1 cellular context compared by ENCODE assay signal in the genomic region with DNA sequence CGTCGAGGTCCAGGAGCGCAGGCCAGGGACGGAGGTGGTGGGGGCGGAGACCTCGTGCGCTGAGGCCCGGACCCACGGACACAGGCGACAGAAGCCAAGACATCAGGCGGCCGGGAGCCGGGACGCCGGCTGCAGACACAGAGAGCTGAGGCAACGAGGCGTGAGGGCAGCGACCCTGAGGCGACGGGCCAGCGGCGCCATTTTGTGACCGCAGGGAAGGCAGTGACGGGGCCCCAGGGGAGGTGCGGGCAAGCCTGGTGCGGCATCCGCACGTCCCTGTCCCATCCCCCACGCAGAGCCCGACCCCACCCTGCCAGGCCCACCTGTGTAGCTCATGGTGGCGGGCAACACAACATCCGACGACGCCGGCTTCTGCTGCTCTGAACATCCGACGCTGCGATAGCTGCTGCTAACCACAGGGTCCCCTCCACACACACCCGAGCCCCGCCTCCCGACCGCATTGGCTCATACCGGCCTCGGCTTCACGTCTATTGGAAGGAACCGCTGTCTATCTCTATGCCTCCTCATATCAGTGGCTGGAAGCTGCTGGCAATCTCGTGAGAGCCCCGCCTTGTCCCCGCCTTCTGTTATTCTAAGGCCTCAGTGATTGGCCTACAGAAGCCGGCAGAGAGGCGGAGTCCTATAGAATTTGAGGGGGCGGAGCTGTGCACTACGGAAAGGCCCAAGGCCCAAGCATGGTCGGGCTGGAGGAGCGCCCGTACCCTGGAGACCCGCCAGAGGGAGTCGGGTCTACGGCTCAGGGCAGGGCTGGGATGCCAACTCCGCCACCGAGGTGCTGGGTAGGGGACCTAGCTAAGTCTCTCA.
A peak's percentile ranks its signal among the peaks of the same experiment; 100 is the strongest.
TF ChIP-seq lines count a peak whose summit lies in the region.

A gene with protein sequence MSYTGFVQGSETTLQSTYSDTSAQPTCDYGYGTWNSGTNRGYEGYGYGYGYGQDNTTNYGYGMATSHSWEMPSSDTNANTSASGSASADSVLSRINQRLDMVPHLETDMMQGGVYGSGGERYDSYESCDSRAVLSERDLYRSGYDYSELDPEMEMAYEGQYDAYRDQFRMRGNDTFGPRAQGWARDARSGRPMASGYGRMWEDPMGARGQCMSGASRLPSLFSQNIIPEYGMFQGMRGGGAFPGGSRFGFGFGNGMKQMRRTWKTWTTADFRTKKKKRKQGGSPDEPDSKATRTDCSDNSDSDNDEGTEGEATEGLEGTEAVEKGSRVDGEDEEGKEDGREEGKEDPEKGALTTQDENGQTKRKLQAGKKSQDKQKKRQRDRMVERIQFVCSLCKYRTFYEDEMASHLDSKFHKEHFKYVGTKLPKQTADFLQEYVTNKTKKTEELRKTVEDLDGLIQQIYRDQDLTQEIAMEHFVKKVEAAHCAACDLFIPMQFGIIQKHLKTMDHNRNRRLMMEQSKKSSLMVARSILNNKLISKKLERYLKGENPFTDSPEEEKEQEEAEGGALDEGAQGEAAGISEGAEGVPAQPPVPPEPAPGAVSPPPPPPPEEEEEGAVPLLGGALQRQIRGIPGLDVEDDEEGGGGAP (minus strand): TSS at position 401 of the 825 bp plus-strand sequence. CDS start 65 bp downstream, at position 336.

TF ChIP-seq in HEK293, 187 proteins besides CTCF, POLR2A, EP300 and RAD21 (continued from another document and continues in another):
- TF ChIP-seq, protein P1, sequence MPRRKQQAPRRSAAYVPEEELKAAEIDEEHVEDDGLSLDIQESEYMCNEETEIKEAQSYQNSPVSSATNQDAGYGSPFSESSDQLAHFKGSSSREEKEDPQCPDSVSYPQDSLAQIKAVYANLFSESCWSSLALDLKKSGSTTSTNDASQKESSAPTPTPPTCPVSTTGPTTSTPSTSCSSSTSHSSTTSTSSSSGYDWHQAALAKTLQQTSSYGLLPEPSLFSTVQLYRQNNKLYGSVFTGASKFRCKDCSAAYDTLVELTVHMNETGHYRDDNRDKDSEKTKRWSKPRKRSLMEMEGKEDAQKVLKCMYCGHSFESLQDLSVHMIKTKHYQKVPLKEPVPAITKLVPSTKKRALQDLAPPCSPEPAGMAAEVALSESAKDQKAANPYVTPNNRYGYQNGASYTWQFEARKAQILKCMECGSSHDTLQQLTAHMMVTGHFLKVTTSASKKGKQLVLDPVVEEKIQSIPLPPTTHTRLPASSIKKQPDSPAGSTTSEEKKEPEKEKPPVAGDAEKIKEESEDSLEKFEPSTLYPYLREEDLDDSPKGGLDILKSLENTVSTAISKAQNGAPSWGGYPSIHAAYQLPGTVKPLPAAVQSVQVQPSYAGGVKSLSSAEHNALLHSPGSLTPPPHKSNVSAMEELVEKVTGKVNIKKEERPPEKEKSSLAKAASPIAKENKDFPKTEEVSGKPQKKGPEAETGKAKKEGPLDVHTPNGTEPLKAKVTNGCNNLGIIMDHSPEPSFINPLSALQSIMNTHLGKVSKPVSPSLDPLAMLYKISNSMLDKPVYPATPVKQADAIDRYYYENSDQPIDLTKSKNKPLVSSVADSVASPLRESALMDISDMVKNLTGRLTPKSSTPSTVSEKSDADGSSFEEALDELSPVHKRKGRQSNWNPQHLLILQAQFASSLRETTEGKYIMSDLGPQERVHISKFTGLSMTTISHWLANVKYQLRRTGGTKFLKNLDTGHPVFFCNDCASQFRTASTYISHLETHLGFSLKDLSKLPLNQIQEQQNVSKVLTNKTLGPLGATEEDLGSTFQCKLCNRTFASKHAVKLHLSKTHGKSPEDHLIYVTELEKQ (tag by site-specific recombination; IDR thresholded peaks at IDR 0.05; ENCODE audit: borderline replicate concordance) = no peak
- TF ChIP-seq ZNF394 (tag by site-specific recombination; IDR thresholded peaks at IDR 0.05; ENCODE audit: borderline replicate concordance) (peak; percentile 54; the same call in 1 of the 2 replicates), ZNF155 (tag by site-specific recombination; IDR thresholded peaks at IDR 0.05) (no peak), ZSCAN23 (tag by site-specific recombination; IDR thresholded peaks at IDR 0.05) (peak; percentile 70; the same call in 1 of the 2 replicates), KLF1 (tag by site-specific recombination; IDR thresholded peaks at IDR 0.05) (peak; percentile 69; the same call in 1 of the 2 replicates), ZNF214 (tag by site-specific recombination; IDR thresholded peaks at IDR 0.05; ENCODE audit: borderline replicate concordance) (no peak), TRIM28 (IDR thresholded peaks at IDR 0.05; ENCODE audit: borderline replicate concordance, low read length) (no peak), ZNF624 (tag by site-specific recombination; IDR thresholded peaks at IDR 0.05) (no peak), ZNF571 (tag by site-specific recombination; IDR thresholded peaks at IDR 0.05) (no peak), ZNF354C (tag by site-specific recombination; IDR thresholded peaks at IDR 0.05; ENCODE audit: borderline replicate concordance, low read depth) (no peak), ZNF175 (tag by site-specific recombination; IDR thresholded peaks at IDR 0.05) (no peak), ZNF10 (tag by site-specific recombination; IDR thresholded peaks at IDR 0.05) (peak; percentile 70; the same call in 1 of the 2 replicates), KLF7 (tag by site-specific recombination; IDR thresholded peaks at IDR 0.05; ENCODE audit: borderline replicate concordance) (no peak; the same call in 1 of the 2 replicates), REPIN1 (tag by site-specific recombination; IDR thresholded peaks at IDR 0.05; ENCODE audit: low read depth) (peak; percentile 84; the same call in 1 of the 2 replicates), ZSCAN30 (tag by site-specific recombination; IDR thresholded peaks at IDR 0.05) (peak; percentile 82), ZBTB8A (tag by site-specific recombination; IDR thresholded peaks at IDR 0.05) (no peak; the same call in 1 of the 2 replicates), ZNF792 (tag by site-specific recombination; IDR thresholded peaks at IDR 0.05) (peak; percentile 77; the same call in 1 of the 2 replicates), ZNF335 (tag by site-specific recombination; conservative IDR thresholded peaks at IDR 0.05) (peak; percentile 96), SCRT1 (tag by site-specific recombination; IDR thresholded peaks at IDR 0.05; ENCODE audit: borderline replicate concordance) (no peak; the same call in 1 of the 2 replicates), KLF16 (tag by site-specific recombination; IDR thresholded peaks at IDR 0.05) (no peak), GLI2 (tag by site-specific recombination; IDR thresholded peaks at IDR 0.05; ENCODE audit: borderline replicate concordance, low read depth) (no peak), FEZF1 (tag by site-specific recombination; IDR thresholded peaks at IDR 0.05) (no peak), ZNF747 (tag by site-specific recombination; IDR thresholded peaks at IDR 0.05) (no peak), ZNF623 (tag by site-specific recombination; IDR thresholded peaks at IDR 0.05) (no peak), ZNF768 (tag by site-specific recombination; IDR thresholded peaks at IDR 0.05) (no peak; the same call in 1 of the 2 replicates), YY1 (tag by site-specific recombination; IDR thresholded peaks at IDR 0.05) (peak; percentile 93), ZNF404 (tag by site-specific recombination; IDR thresholded peaks at IDR 0.05) (no peak), SETDB1 (IDR thresholded peaks at IDR 0.05; ENCODE audit: insufficient read length, low read length) (no peak), ZNF610 (tag by site-specific recombination; IDR thresholded peaks at IDR 0.05; ENCODE audit: borderline replicate concordance) (peak; percentile 33; the same call in 1 of the 2 replicates), ZBTB1 (tag by site-specific recombination; IDR thresholded peaks at IDR 0.05) (no peak), YY2 (tag by site-specific recombination; IDR thresholded peaks at IDR 0.05) (peak; percentile 88), ZNF211 (tag by site-specific recombination; IDR thresholded peaks at IDR 0.05; ENCODE audit: low read depth) (no peak), ZNF521 (tag by site-specific recombination; IDR thresholded peaks at IDR 0.05) (no peak), ZNF423 (tag by site-specific recombination; IDR thresholded peaks at IDR 0.05) (no peak), ZNF530 (tag by site-specific recombination; IDR thresholded peaks at IDR 0.05; ENCODE audit: low read depth) (no peak), OSR2 (tag by site-specific recombination; IDR thresholded peaks at IDR 0.05) (peak; percentile 24)
- TF ChIP-seq, protein P2, sequence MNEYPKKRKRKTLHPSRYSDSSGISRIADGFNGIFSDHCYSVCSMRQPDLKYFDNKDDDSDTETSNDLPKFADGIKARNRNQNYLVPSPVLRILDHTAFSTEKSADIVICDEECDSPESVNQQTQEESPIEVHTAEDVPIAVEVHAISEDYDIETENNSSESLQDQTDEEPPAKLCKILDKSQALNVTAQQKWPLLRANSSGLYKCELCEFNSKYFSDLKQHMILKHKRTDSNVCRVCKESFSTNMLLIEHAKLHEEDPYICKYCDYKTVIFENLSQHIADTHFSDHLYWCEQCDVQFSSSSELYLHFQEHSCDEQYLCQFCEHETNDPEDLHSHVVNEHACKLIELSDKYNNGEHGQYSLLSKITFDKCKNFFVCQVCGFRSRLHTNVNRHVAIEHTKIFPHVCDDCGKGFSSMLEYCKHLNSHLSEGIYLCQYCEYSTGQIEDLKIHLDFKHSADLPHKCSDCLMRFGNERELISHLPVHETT (tag by site-specific recombination; IDR thresholded peaks at IDR 0.05) = 0 out of 2 replicates have a peak, but pooled peaks have one; percentile 54
- TF ChIP-seq, protein P3, sequence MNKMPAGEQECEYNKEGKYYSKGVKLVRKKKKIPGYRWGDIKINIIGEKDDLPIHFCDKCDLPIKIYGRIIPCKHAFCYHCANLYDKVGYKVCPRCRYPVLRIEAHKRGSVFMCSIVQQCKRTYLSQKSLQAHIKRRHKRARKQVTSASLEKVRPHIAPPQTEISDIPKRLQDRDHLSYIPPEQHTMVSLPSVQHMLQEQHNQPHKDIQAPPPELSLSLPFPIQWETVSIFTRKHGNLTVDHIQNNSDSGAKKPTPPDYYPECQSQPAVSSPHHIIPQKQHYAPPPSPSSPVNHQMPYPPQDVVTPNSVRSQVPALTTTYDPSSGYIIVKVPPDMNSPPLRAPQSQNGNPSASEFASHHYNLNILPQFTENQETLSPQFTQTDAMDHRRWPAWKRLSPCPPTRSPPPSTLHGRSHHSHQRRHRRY (tag by site-specific recombination; IDR thresholded peaks at IDR 0.05) = peak; percentile 75; the same call in 1 of the 2 replicates
- TF ChIP-seq, protein P4, sequence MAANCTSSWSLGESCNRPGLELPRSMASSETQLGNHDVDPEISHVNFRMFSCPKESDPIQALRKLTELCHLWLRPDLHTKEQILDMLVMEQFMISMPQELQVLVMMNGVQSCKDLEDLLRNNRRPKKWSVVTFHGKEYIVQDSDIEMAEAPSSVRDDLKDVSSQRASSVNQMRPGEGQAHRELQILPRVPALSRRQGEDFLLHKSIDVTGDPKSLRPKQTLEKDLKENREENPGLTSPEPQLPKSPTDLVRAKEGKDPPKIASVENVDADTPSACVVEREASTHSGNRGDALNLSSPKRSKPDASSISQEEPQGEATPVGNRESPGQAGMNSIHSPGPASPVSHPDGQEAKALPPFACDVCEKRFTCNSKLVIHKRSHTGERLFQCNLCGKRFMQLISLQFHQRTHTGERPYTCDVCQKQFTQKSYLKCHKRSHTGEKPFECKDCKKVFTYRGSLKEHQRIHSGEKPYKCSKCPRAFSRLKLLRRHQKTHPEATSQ (tag by site-specific recombination; IDR thresholded peaks at IDR 0.05) = peak; percentile 89; the same call in 1 of the 2 replicates
- TF ChIP-seq, protein P5, sequence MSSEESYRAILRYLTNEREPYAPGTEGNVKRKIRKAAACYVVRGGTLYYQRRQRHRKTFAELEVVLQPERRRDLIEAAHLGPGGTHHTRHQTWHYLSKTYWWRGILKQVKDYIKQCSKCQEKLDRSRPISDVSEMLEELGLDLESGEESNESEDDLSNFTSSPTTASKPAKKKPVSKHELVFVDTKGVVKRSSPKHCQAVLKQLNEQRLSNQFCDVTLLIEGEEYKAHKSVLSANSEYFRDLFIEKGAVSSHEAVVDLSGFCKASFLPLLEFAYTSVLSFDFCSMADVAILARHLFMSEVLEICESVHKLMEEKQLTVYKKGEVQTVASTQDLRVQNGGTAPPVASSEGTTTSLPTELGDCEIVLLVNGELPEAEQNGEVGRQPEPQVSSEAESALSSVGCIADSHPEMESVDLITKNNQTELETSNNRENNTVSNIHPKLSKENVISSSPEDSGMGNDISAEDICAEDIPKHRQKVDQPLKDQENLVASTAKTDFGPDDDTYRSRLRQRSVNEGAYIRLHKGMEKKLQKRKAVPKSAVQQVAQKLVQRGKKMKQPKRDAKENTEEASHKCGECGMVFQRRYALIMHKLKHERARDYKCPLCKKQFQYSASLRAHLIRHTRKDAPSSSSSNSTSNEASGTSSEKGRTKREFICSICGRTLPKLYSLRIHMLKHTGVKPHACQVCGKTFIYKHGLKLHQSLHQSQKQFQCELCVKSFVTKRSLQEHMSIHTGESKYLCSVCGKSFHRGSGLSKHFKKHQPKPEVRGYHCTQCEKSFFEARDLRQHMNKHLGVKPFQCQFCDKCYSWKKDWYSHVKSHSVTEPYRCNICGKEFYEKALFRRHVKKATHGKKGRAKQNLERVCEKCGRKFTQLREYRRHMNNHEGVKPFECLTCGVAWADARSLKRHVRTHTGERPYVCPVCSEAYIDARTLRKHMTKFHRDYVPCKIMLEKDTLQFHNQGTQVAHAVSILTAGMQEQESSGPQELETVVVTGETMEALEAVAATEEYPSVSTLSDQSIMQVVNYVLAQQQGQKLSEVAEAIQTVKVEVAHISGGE (tag by site-specific recombination; conservative IDR thresholded peaks at IDR 0.05; ENCODE audit: low read depth) = peak; percentile 38; the same call in 1 of the 2 replicates
- TF ChIP-seq, protein P6, sequence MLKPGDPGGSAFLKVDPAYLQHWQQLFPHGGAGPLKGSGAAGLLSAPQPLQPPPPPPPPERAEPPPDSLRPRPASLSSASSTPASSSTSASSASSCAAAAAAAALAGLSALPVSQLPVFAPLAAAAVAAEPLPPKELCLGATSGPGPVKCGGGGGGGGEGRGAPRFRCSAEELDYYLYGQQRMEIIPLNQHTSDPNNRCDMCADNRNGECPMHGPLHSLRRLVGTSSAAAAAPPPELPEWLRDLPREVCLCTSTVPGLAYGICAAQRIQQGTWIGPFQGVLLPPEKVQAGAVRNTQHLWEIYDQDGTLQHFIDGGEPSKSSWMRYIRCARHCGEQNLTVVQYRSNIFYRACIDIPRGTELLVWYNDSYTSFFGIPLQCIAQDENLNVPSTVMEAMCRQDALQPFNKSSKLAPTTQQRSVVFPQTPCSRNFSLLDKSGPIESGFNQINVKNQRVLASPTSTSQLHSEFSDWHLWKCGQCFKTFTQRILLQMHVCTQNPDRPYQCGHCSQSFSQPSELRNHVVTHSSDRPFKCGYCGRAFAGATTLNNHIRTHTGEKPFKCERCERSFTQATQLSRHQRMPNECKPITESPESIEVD (tag by site-specific recombination; IDR thresholded peaks at IDR 0.05) = no peak
- TF ChIP-seq, protein P7, sequence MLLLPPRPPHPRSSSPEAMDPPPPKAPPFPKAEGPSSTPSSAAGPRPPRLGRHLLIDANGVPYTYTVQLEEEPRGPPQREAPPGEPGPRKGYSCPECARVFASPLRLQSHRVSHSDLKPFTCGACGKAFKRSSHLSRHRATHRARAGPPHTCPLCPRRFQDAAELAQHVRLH (tag by site-specific recombination; IDR thresholded peaks at IDR 0.05) = no peak
- TF ChIP-seq, protein P8, sequence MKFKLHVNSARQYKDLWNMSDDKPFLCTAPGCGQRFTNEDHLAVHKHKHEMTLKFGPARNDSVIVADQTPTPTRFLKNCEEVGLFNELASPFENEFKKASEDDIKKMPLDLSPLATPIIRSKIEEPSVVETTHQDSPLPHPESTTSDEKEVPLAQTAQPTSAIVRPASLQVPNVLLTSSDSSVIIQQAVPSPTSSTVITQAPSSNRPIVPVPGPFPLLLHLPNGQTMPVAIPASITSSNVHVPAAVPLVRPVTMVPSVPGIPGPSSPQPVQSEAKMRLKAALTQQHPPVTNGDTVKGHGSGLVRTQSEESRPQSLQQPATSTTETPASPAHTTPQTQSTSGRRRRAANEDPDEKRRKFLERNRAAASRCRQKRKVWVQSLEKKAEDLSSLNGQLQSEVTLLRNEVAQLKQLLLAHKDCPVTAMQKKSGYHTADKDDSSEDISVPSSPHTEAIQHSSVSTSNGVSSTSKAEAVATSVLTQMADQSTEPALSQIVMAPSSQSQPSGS (tag by site-specific recombination; IDR thresholded peaks at IDR 0.05; ENCODE audit: low read depth) = no peak
